In genomic region chr11:122756417-122756816, GRCh38 we compare ENCODE assay signal across 8 cellular contexts.
DNase-seq lines count a peak whose midpoint lies in the region; ATAC-seq and TF ChIP-seq lines count a peak whose summit lies in the region.

No MANE protein-coding gene starts in this region.

- POLR2A ChIA-PET in RWPE1 (lab: Yijun Ruan, JAX; ENCODE audit: low non-redundant PET): interaction anchor here (0.6 kb wide), 1 partner anchor 34 kb away, joined by 3 read pairs; no protein-coding TSS in a partner anchor

- intact Hi-C loops in Right ventricle myocardium superior (cut with DNase I): no loop called here

- ATAC-seq in GM18498 (IDR thresholded peaks at IDR 0.05; ENCODE audit: unreplicated experiment): peak; percentile 79
- peak; percentile 35 for ATAC-seq in HG02798 (IDR thresholded peaks at IDR 0.05; ENCODE audit: poor library complexity, unreplicated experiment)
- peak; percentile 60 for ATAC-seq in Right ventricle myocardium superior (ENCODE audit: poor library complexity)
- ATAC-seq in activated T-helper 17 cell treated with anti-CD3 and anti-CD28 coated beads, Interleukin-2, amount 50 U/mL, for 72 hours (replicated peaks): no peak

- H3K27me3 Mint-ChIP-seq in activated T-helper 17 cell treated with anti-CD3 and anti-CD28 coated beads, Interleukin-2, amount 50 U/mL, for 72 hours: peaks cover 4% of the 10 kb centered on the region

- no peak overlapping the region for H3K4me3 Mint-ChIP-seq in activated T-helper 17 cell treated with anti-CD3 and anti-CD28 coated beads, Interleukin-2, amount 50 U/mL, for 72 hours

- CTCF ChIA-PET in RWPE1 (lab: Yijun Ruan, JAX): interaction anchor here (0.6 to 1.6 kb wide), 3 partner anchors 96 to 1400 kb away, joined by 3 to 5 read pairs (median 4); no protein-coding TSS in a partner anchor

- peak in 3 of 5 donors; percentile 26 to 42 (median 37) for DNase-seq in T-helper 1 cell
- DNase-seq in Right ventricle myocardium superior: peak; percentile 62
- no peak for DNase-seq in HuH-7 (ENCODE audit: low spot score)
- no peak for DNase-seq in iPS-NIHi7 (ENCODE audit: extremely low spot score)
- no peak for DNase-seq in RWPE1 (ENCODE audit: low spot score)

- H3K4me1 Mint-ChIP-seq in activated T-helper 17 cell treated with anti-CD3 and anti-CD28 coated beads, Interleukin-2, amount 50 U/mL, for 72 hours: peaks cover 11% of the 10 kb centered on the region

- no peak overlapping the region for H3K27ac ChIP-seq in RWPE1

- no peaks in the 10 kb centered on the region for H3K36me3 Mint-ChIP-seq in activated T-helper 17 cell treated with anti-CD3 and anti-CD28 coated beads, Interleukin-2, amount 50 U/mL, for 72 hours (ENCODE audit: low read depth)

- H3K9me3 Mint-ChIP-seq in activated T-helper 17 cell treated with anti-CD3 and anti-CD28 coated beads, Interleukin-2, amount 50 U/mL, for 72 hours: no peaks in the 10 kb centered on the region

- no peak overlapping the region for H3K27ac Mint-ChIP-seq in activated T-helper 17 cell treated with anti-CD3 and anti-CD28 coated beads, Interleukin-2, amount 50 U/mL, for 72 hours

- TF ChIP-seq CTCF in RWPE1 (conservative IDR thresholded peaks at IDR 0.05; ENCODE audit: low read depth): no peak

Comparison
In these comparisons a context has a peak if more than half of its experiments do, and no peak if none do; other contexts are left out.
1. DNase-seq: peak in T-helper 1 cell (3 of 5) and Right ventricle myocardium superior (single experiment); none in HuH-7 (single experiment), iPS-NIHi7 (single experiment) and RWPE1 (single experiment).